Comparison of ENCODE assay signal across 19 cellular contexts in genomic region chr22:48947636-48948035, GRCh38.
"Had no signal": no experiment of that assay in that cellular context is flagged by ENCODE, and none has a peak within 500 bp of the region (broad histone marks: within the 10 kb centered on the region; RNA-seq: fewer than 3 reads in every experiment).

No MANE protein-coding gene starts in this region.

- H3K4me3 Mint-ChIP-seq: dendritic cell treated with granulocyte-macrophage colony-stimulating factor and Interleukin-4, amounts not matched to agents 40 ng/mL and 50 ng/mL, for 4 days; immature natural killer cell; naive thymus-derived CD8-positive, alpha-beta T cell; neural progenitor cell had no signal

- H3K9me3 Mint-ChIP-seq: dendritic cell treated with granulocyte-macrophage colony-stimulating factor and Interleukin-4, amounts not matched to agents 40 ng/mL and 50 ng/mL, for 4 days; naive thymus-derived CD8-positive, alpha-beta T cell; neural progenitor cell had no signal

- H3K27me3 Mint-ChIP-seq: dendritic cell treated with granulocyte-macrophage colony-stimulating factor and Interleukin-4, amounts not matched to agents 40 ng/mL and 50 ng/mL, for 4 days had no signal

- H3K27ac ChIP-seq: foreskin keratinocyte, left ventricle myocardium inferior, neural progenitor cell, pancreas, right lobe of liver, skin epidermis, uterus had no signal

- ATAC-seq: foreskin keratinocyte; left cardiac atrium; mucosa of descending colon; naive thymus-derived CD8-positive, alpha-beta T cell; pancreas; right lobe of liver had no signal

- H3K9me3 ChIP-seq: left ventricle myocardium inferior, mucosa of descending colon, pancreas, right lobe of liver, uterus had no signal

- H3K4me1 ChIP-seq: foreskin keratinocyte, left ventricle myocardium inferior, neural progenitor cell, pancreas, right lobe of liver, uterus had no signal

- H3K4me3 ChIP-seq: left ventricle myocardium inferior, mucosa of descending colon, neural progenitor cell, pancreas, right lobe of liver, skin epidermis, uterus had no signal

- H3K27me3 ChIP-seq: foreskin keratinocyte, neural progenitor cell, right lobe of liver, uterus had no signal

- DNase-seq: foreskin keratinocyte; immature natural killer cell; kidney; left cardiac atrium; left ventricle myocardium inferior; mammary epithelial cell; mucosa of descending colon; nucleus accumbens; stimulated activated CD4-positive, alpha-beta T cell treated with anti-CD3 and anti-CD28 coated beads, Interleukin-2, amount 100 ng/mL, for 24 hours; stimulated activated naive CD4-positive, alpha-beta T cell treated with Interleukin-2 at 50 U/mL for 16 hours; trophoblast cell; uterus had no signal

- H3K36me3 ChIP-seq: left ventricle myocardium inferior, neural progenitor cell, pancreas, right lobe of liver, uterus had no signal

- H3K4me1 Mint-ChIP-seq: immature natural killer cell, neural progenitor cell had no signal

- H3K36me3 Mint-ChIP-seq: immature natural killer cell; naive thymus-derived CD8-positive, alpha-beta T cell; neural progenitor cell had no signal

- H3K27ac Mint-ChIP-seq: dendritic cell treated with granulocyte-macrophage colony-stimulating factor and Interleukin-4, amounts not matched to agents 40 ng/mL and 50 ng/mL, for 4 days; immature natural killer cell; naive thymus-derived CD8-positive, alpha-beta T cell; neural progenitor cell; progenitor cell of endocrine pancreas had no signal
